Comparison of ENCODE assay signal across 8 cellular contexts in genomic region chr3:58041826-58042324, GRCh38. TPM values are rescaled to one million over a fixed set of nuclear protein-coding genes. Genes with fewer than 3 reads are reported as not detected.
A peak's percentile ranks its signal among the peaks of the same experiment; 100 is the strongest.
DNase-seq lines count a peak whose midpoint lies in the region; TF ChIP-seq lines count a peak whose summit lies in the region.

No MANE protein-coding gene starts in this region.

- 87 to 88% methylated on average over 2 of the region's 2 CpGs for WGBS in GM23248 (ENCODE audit: low coverage in 1 of 2, low lambda C conversion rate in 2 of 2, missing lambda C conversion rate in 2 of 2), 2 experiments
- 45 to 65% methylated on average over 2 of the region's 2 CpGs for WGBS in transverse colon (ENCODE audit: low coverage in 1 of 2), 2 donors

- no peak for TF ChIP-seq EP300 in transverse colon (IDR thresholded peaks at IDR 0.05; ENCODE audit: low read depth)

- DNase-seq in GM12864 (ENCODE audit: low read depth), result peak; percentile 71
- peak; percentile 63 for DNase-seq in GM23248
- peak; percentile 43 to 48 for DNase-seq in Kasumi-1 (lab: John Stamatoyannopoulos, UW)
- peak; percentile 84 for DNase-seq in fibroblast of peridontal ligament (ENCODE audit: extremely low read depth)
- DNase-seq in transverse colon, result no peak
- no peak for DNase-seq in HuH-7.5 (ENCODE audit: low spot score)
- no peak for DNase-seq in midbrain (lab: John Stamatoyannopoulos, UW)
- DNase-seq in activated T-cell treated with anti-CD3 and anti-CD28 coated beads, Interleukin-2, amount 50 U/mL, for 48 hours, result no peak

- H3K4me1 ChIP-seq in GM23248 (ENCODE audit: insufficient read depth), result peaks cover 70% of the 10 kb centered on the region
- H3K4me1 ChIP-seq in transverse colon, result peaks cover 28 to 71% (median 55%) of the 10 kb centered on the region in 4 donors

- H3K27me3 ChIP-seq in GM23248 (replicated peaks; ENCODE audit: insufficient read depth) (no peaks in the 10 kb centered on the region), transverse colon (no peaks in the 10 kb centered on the region)

- no peaks in the 10 kb centered on the region for H3K9me2 ChIP-seq in GM23248 (ENCODE audit: insufficient read depth)

- H4K20me1 ChIP-seq in GM23248 (ENCODE audit: insufficient read depth), result no peaks in the 10 kb centered on the region

- intact Hi-C loops in transverse colon (cut with DNase I; ENCODE audit: low total_unique reads), result no loop called here

- H3K79me2 ChIP-seq in GM23248 (ENCODE audit: insufficient read depth), result peaks cover 100% of the 10 kb centered on the region

- H2AFZ ChIP-seq in GM23248, result no peak overlapping the region

- peaks cover 57% of the 10 kb centered on the region for H3F3A ChIP-seq in GM23248 (ENCODE audit: insufficient read depth)

- H3K9me3 ChIP-seq in GM23248 (ENCODE audit: low read depth) (no peaks in the 10 kb centered on the region), transverse colon (no peaks in the 10 kb centered on the region)

- H3K4me3 ChIP-seq in GM12864 (ENCODE audit: low read depth, low read length) (no peak overlapping the region), GM23248 (no peak overlapping the region), transverse colon (no peak overlapping the region)

- H3K27ac ChIP-seq in GM23248, result peak overlapping the region; percentile 89; the same call in 1 of the 2 replicates
- peak overlapping the region; percentile 43 to 79 (median 66) for H3K27ac ChIP-seq in transverse colon

- H3K4me2 ChIP-seq in GM23248 (ENCODE audit: unreplicated experiment), result peak overlapping the region; percentile 31

- H3K36me3 ChIP-seq in GM23248 (ENCODE audit: low read depth) (no peaks in the 10 kb centered on the region), transverse colon (no peaks in the 10 kb centered on the region)

- no peak overlapping the region for H3K9ac ChIP-seq in GM23248

- no peak for TF ChIP-seq CTCF in GM12864 (IDR thresholded peaks at IDR 0.05; ENCODE audit: low read depth, low read length, missing control alignments)
- TF ChIP-seq CTCF in transverse colon (IDR thresholded peaks at IDR 0.05), result no peak

- no peak for TF ChIP-seq POLR2A in transverse colon (IDR thresholded peaks at IDR 0.05)

- in situ Hi-C loops in GM23248 (cut with MboI) (no loop called here), transverse colon (cut with MboI; ENCODE audit: low pct_ligation_motif_present in 1 of 4, low pct_unique_long_range_greater_than_20kb in 1 of 4, low sequenced_read_pairs in 3 of 4) (no loop called here)

RNA-seq across cellular contexts. Expression of gene FLNB, which starts 33.7 kb away (rescaled TPM):
- 186 and 199 TPM in 2 replicates for total RNA-seq in GM23248 (2014; rRNA removed; shearing (Covaris generic))
- 60.6 and 61.7 TPM in 2 replicates for polyA plus RNA-seq in GM23248 (2016; fragmentation: Nextera tagmentation; extraction: Ambion mirVana)
- total RNA-seq in transverse colon, result 100 to 1,000 TPM; 282 to 707 (median 563) TPM

Comparison
In these comparisons a context has a peak if more than half of its experiments do, and no peak if none do; other contexts are left out.
1. DNase-seq: peak in GM12864 (single experiment), GM23248 (single experiment), Kasumi-1 (2 of 2) and fibroblast of peridontal ligament (single experiment); none in transverse colon (single experiment), HuH-7.5 (single experiment), midbrain (single experiment) and activated T-cell treated with anti-CD3 and anti-CD28 coated beads, Interleukin-2, amount 50 U/mL, for 48 hours (0 of 2).